In genomic region chr13:107866666-107867623, GRCh38 we compare ENCODE assay signal across 8 cellular contexts.
DNase-seq lines count a peak whose midpoint lies in the region; ATAC-seq and TF ChIP-seq lines count a peak whose summit lies in the region.

No MANE protein-coding gene starts in this region.

- ATAC-seq in GM18517 (IDR thresholded peaks at IDR 0.05; ENCODE audit: unreplicated experiment), result no peak
- ATAC-seq in GM21447 (IDR thresholded peaks at IDR 0.05; ENCODE audit: unreplicated experiment), result no peak

- TF ChIP-seq CTCF in BJ (IDR thresholded peaks at IDR 0.05; ENCODE audit: insufficient read depth, low read depth, low read length), result no peak
- TF ChIP-seq CTCF in astrocyte of the cerebellum (IDR thresholded peaks at IDR 0.05; ENCODE audit: low read depth, low read length, missing control alignments), result no peak

- H3K4me3 ChIP-seq in BJ (ENCODE audit: low read depth, low read length) (peak overlapping the region; percentile 40), astrocyte of the cerebellum (ENCODE audit: low read depth, low read length) (peak overlapping the region; percentile 71)

- peaks cover 14% of the 10 kb centered on the region for H3K27me3 ChIP-seq in BJ (ENCODE audit: control insufficient read depth, insufficient read depth, low read length)

- POLR2A ChIA-PET in BJ (lab: Charles Lee), result no interaction called here

- in situ Hi-C loops in astrocyte of the cerebellum (cut with HindIII; ENCODE audit: low sequenced_read_pairs), result no loop called here

- H3K36me3 ChIP-seq in BJ (ENCODE audit: control insufficient read depth, insufficient read depth, low read length), result no peaks in the 10 kb centered on the region

- no peak for DNase-seq in BJ (ENCODE audit: low read depth)
- peak; percentile 79 to 93 (median 91) for DNase-seq in NCI-H1417 (lab: John Stamatoyannopoulos, UW)
- DNase-seq in astrocyte of the cerebellum (ENCODE audit: low read depth), result peak; percentile 9
- peak; percentile 65 for DNase-seq in iris pigment epithelial cell (ENCODE audit: low read depth)
- peak in 28 of 49 donors; percentile 3 to 58 (median 22) for DNase-seq in substantia nigra (lab: John Stamatoyannopoulos, UW)
- DNase-seq in mucosa of gallbladder (ENCODE audit: low spot score), result no peak

- H3K27ac ChIP-seq in substantia nigra (ENCODE audit: low read depth, low read length, poor library complexity, severe bottlenecking), result no peak overlapping the region

- CTCF ChIA-PET in BJ (lab: Yijun Ruan, JAX), result no interaction called here

Comparison
In these comparisons a context has a peak if more than half of its experiments do, and no peak if none do; other contexts are left out.
1. DNase-seq: peak in NCI-H1417 (3 of 3), astrocyte of the cerebellum (single experiment), iris pigment epithelial cell (single experiment) and substantia nigra (28 of 49); none in BJ (single experiment) and mucosa of gallbladder (single experiment).